30 cellular contexts compared by ENCODE assay signal in genomic region chr12:59578239-59578638, GRCh38. TPM values are rescaled to one million over a fixed set of nuclear protein-coding genes. Genes with fewer than 3 reads are reported as not detected.
DNase-seq lines count a peak whose midpoint lies in the region; ATAC-seq and TF ChIP-seq lines count a peak whose summit lies in the region.
"Had no signal": no experiment of that assay in that cellular context is flagged by ENCODE, and none has a peak within 500 bp of the region (broad histone marks: within the 10 kb centered on the region; RNA-seq: fewer than 3 reads in every experiment).

No MANE protein-coding gene starts in this region.

- H3K27me3 ChIP-seq in CD4-positive, CD25-positive, alpha-beta regulatory T cell (ENCODE audit: control insufficient read depth, insufficient read depth, low read length) = no peaks in the 10 kb centered on the region
- no peaks in the 10 kb centered on the region for H3K27me3 ChIP-seq in dorsolateral prefrontal cortex
- H3K27me3 ChIP-seq: breast epithelium, colonic mucosa, sigmoid colon, tibial artery had no signal

- peaks cover 16% of the 10 kb centered on the region for H3K4me1 ChIP-seq in CD4-positive, CD25-positive, alpha-beta regulatory T cell (ENCODE audit: control insufficient read depth, insufficient read depth, low read length, poor library complexity, severe bottlenecking)
- H3K4me1 ChIP-seq: breast epithelium, colonic mucosa had no signal

- no peak overlapping the region for H3K27ac ChIP-seq in CD4-positive, CD25-positive, alpha-beta regulatory T cell (ENCODE audit: insufficient read depth, low read length, poor library complexity, severe bottlenecking)
- 0 out of 2 replicates have a peak overlapping the region, but pooled peaks have one; percentile 10 for H3K27ac ChIP-seq in SK-N-MC
- peak overlapping the region in 9 of 59 donors; percentile 37 to 70 (median 55) for H3K27ac ChIP-seq in dorsolateral prefrontal cortex
- H3K27ac ChIP-seq: breast epithelium, colonic mucosa, sigmoid colon, tibial artery had no signal

- peaks cover 2% of the 10 kb centered on the region for H3K9me3 Mint-ChIP-seq in activated CD4-positive, alpha-beta memory T cell treated with anti-CD3 and anti-CD28 coated beads, Interleukin-2, amount 10 ng/mL, durations not matched to agents 7 days and 5 days
- no peaks in the 10 kb centered on the region for H3K9me3 Mint-ChIP-seq in activated CD4-positive, alpha-beta memory T cell treated with anti-CD3 and anti-CD28 coated beads for 36 hours
- peaks cover 0 to 3% (median 0%) of the 10 kb centered on the region in 7 donors for H3K9me3 Mint-ChIP-seq in CD4-positive, CD25-positive, alpha-beta regulatory T cell
- peaks cover 2% of the 10 kb centered on the region for H3K9me3 Mint-ChIP-seq in activated naive CD8-positive, alpha-beta T cell treated with anti-CD3 and anti-CD28 coated beads for 36 hours
- H3K9me3 Mint-ChIP-seq: immature natural killer cell, nephron had no signal

- H3K36me3 ChIP-seq in CD4-positive, CD25-positive, alpha-beta regulatory T cell (ENCODE audit: control insufficient read depth, insufficient read depth, low read length) = no peaks in the 10 kb centered on the region
- no peaks in the 10 kb centered on the region for H3K36me3 ChIP-seq in SK-N-MC (ENCODE audit: insufficient read depth, low read length)
- H3K36me3 ChIP-seq: breast epithelium, colonic mucosa, sigmoid colon, tibial artery had no signal

- intact Hi-C loops in activated CD4-positive, alpha-beta memory T cell treated with anti-CD3 and anti-CD28 coated beads for 36 hours (cut with micrococcal nuclease) = no loop called here
- intact Hi-C loops in dorsolateral prefrontal cortex (cut with DNase I) = no loop called here

- H3K27ac Mint-ChIP-seq in activated CD4-positive, alpha-beta memory T cell treated with anti-CD3 and anti-CD28 coated beads, Interleukin-2, amount 10 ng/mL, durations not matched to agents 7 days and 5 days = peak overlapping the region; percentile 13
- no peak overlapping the region for H3K27ac Mint-ChIP-seq in activated CD4-positive, alpha-beta memory T cell treated with anti-CD3 and anti-CD28 coated beads for 36 hours
- H3K27ac Mint-ChIP-seq in CD4-positive, CD25-positive, alpha-beta regulatory T cell = peak overlapping the region in 1 of 3 donors; percentile 1
- H3K27ac Mint-ChIP-seq in activated naive CD8-positive, alpha-beta T cell treated with anti-CD3 and anti-CD28 coated beads for 36 hours = peak overlapping the region; percentile 2
- H3K27ac Mint-ChIP-seq: immature natural killer cell, nephron had no signal

- no peaks in the 10 kb centered on the region for H3K27me3 Mint-ChIP-seq in activated CD4-positive, alpha-beta memory T cell treated with anti-CD3 and anti-CD28 coated beads, Interleukin-2, amount 10 ng/mL, durations not matched to agents 7 days and 5 days
- H3K27me3 Mint-ChIP-seq in activated CD4-positive, alpha-beta memory T cell treated with anti-CD3 and anti-CD28 coated beads for 36 hours = no peaks in the 10 kb centered on the region
- H3K27me3 Mint-ChIP-seq in CD4-positive, CD25-positive, alpha-beta regulatory T cell = peaks cover 17% of the 10 kb centered on the region
- no peaks in the 10 kb centered on the region for H3K27me3 Mint-ChIP-seq in activated naive CD8-positive, alpha-beta T cell treated with anti-CD3 and anti-CD28 coated beads for 36 hours

- CTCF ChIA-PET in activated CD4-positive, alpha-beta memory T cell treated with anti-CD3 and anti-CD28 coated beads, Interleukin-2, amount 10 ng/mL, durations not matched to agents 7 days and 5 days (lab: Charles Lee) = no interaction called here
- CTCF ChIA-PET in activated CD4-positive, alpha-beta memory T cell treated with anti-CD3 and anti-CD28 coated beads for 36 hours (lab: Charles Lee) = no interaction called here

- POLR2A ChIA-PET in activated CD4-positive, alpha-beta memory T cell treated with anti-CD3 and anti-CD28 coated beads, Interleukin-2, amount 10 ng/mL, durations not matched to agents 7 days and 5 days (lab: Charles Lee) = no interaction called here
- POLR2A ChIA-PET in activated CD4-positive, alpha-beta memory T cell treated with anti-CD3 and anti-CD28 coated beads for 36 hours (lab: Charles Lee) = no interaction called here

- H3K4me1 Mint-ChIP-seq in activated CD4-positive, alpha-beta memory T cell treated with anti-CD3 and anti-CD28 coated beads, Interleukin-2, amount 10 ng/mL, durations not matched to agents 7 days and 5 days = peaks cover 35% of the 10 kb centered on the region
- peaks cover 31% of the 10 kb centered on the region for H3K4me1 Mint-ChIP-seq in activated CD4-positive, alpha-beta memory T cell treated with anti-CD3 and anti-CD28 coated beads for 36 hours (ENCODE audit: low read depth)
- peaks cover 18 to 37% (median 32%) of the 10 kb centered on the region in 4 donors for H3K4me1 Mint-ChIP-seq in CD4-positive, CD25-positive, alpha-beta regulatory T cell
- H3K4me1 Mint-ChIP-seq in activated naive CD8-positive, alpha-beta T cell treated with anti-CD3 and anti-CD28 coated beads for 36 hours = peaks cover 25% of the 10 kb centered on the region

- TF ChIP-seq CTCF in dorsolateral prefrontal cortex (IDR thresholded peaks at IDR 0.05 in 54 of 56, conservative IDR thresholded peaks at IDR 0.05 in 2 of 56; ENCODE audit: low read depth in 1 of 56, partially characterized antibody in 56 of 56) = no peak

- no peaks in the 10 kb centered on the region for H3K36me3 Mint-ChIP-seq in activated CD4-positive, alpha-beta memory T cell treated with anti-CD3 and anti-CD28 coated beads, Interleukin-2, amount 10 ng/mL, durations not matched to agents 7 days and 5 days (ENCODE audit: low read depth)
- H3K36me3 Mint-ChIP-seq in activated CD4-positive, alpha-beta memory T cell treated with anti-CD3 and anti-CD28 coated beads for 36 hours = no peaks in the 10 kb centered on the region
- H3K36me3 Mint-ChIP-seq in CD4-positive, CD25-positive, alpha-beta regulatory T cell = no peaks in the 10 kb centered on the region
- H3K36me3 Mint-ChIP-seq in activated naive CD8-positive, alpha-beta T cell treated with anti-CD3 and anti-CD28 coated beads for 36 hours = no peaks in the 10 kb centered on the region
- H3K36me3 Mint-ChIP-seq: immature natural killer cell had no signal

- H3K9me3 ChIP-seq in CD4-positive, CD25-positive, alpha-beta regulatory T cell (ENCODE audit: control insufficient read depth in 2 of 2, low read length in 2 of 2) = no peaks in the 10 kb centered on the region
- no peaks in the 10 kb centered on the region for H3K9me3 ChIP-seq in SK-N-MC (ENCODE audit: low read depth, low read length)
- H3K9me3 ChIP-seq: breast epithelium, colonic mucosa, mucosa of descending colon, sigmoid colon, tibial artery had no signal

- peak; percentile 65 to 67 for ATAC-seq in CD4-positive, CD25-positive, alpha-beta regulatory T cell (ENCODE audit: low read depth in 2 of 2)
- ATAC-seq in HG02870 (IDR thresholded peaks at IDR 0.05; ENCODE audit: unreplicated experiment) = no peak
- ATAC-seq: HCT116, left colon, mucosa of descending colon had no signal

- peak overlapping the region; percentile 53 for H3K4me3 ChIP-seq in CD4-positive, CD25-positive, alpha-beta regulatory T cell (ENCODE audit: low read depth, low read length)
- H3K4me3 ChIP-seq in SK-N-MC = no peak overlapping the region
- no peak overlapping the region for H3K4me3 ChIP-seq in dorsolateral prefrontal cortex
- H3K4me3 ChIP-seq: breast epithelium, colonic mucosa, mucosa of descending colon, sigmoid colon, tibial artery had no signal

- no peak overlapping the region for H3K9ac ChIP-seq in SK-N-MC (ENCODE audit: insufficient read length)

- DNase-seq in activated CD4-positive, alpha-beta memory T cell treated with anti-CD3 and anti-CD28 coated beads, Interleukin-2, amount 10 ng/mL, durations not matched to agents 7 days and 5 days = no peak
- DNase-seq in activated CD4-positive, alpha-beta memory T cell treated with anti-CD3 and anti-CD28 coated beads for 36 hours = no peak
- DNase-seq in CD4-positive, CD25-positive, alpha-beta regulatory T cell = peak in 2 of 3 donors; percentile 29 to 65
- peak; percentile 65 for DNase-seq in SK-N-MC (ENCODE audit: low read depth, low spot score)
- DNase-seq in activated naive CD8-positive, alpha-beta T cell treated with anti-CD3 and anti-CD28 coated beads for 36 hours = no peak
- no peak for DNase-seq in cerebellum (ENCODE audit: low spot score)
- DNase-seq in dorsolateral prefrontal cortex = no peak
- DNase-seq: activated naive CD4-positive, alpha-beta T cell; anterior cingulate cortex; colonic mucosa; COR-L47; DMS53; effector CD8-positive, alpha-beta T cell; hypothalamus; immature natural killer cell; Karpas-422; left colon; mucosa of descending colon; NCI-H1417; NCI-H2029; NCI-H524 treated with DMSO at 0.1 percent for 48 hours; OCI-M1; sigmoid colon; stimulated activated CD4-positive, alpha-beta T cell treated with anti-CD3 and anti-CD28 coated beads, Interleukin-4, amount 100 ng/mL, for 1 hour; tibial artery had no signal

- H3K4me3 Mint-ChIP-seq in activated CD4-positive, alpha-beta memory T cell treated with anti-CD3 and anti-CD28 coated beads, Interleukin-2, amount 10 ng/mL, durations not matched to agents 7 days and 5 days = no peak overlapping the region
- no peak overlapping the region for H3K4me3 Mint-ChIP-seq in activated CD4-positive, alpha-beta memory T cell treated with anti-CD3 and anti-CD28 coated beads for 36 hours
- H3K4me3 Mint-ChIP-seq in CD4-positive, CD25-positive, alpha-beta regulatory T cell = peak overlapping the region in 3 of 4 donors; percentile 3 to 23 (median 11)
- no peak overlapping the region for H3K4me3 Mint-ChIP-seq in activated naive CD8-positive, alpha-beta T cell treated with anti-CD3 and anti-CD28 coated beads for 36 hours
- H3K4me3 Mint-ChIP-seq: nephron had no signal

RNA-seq across cellular contexts. Expression of gene SLC16A7, which starts 17.6 kb away (rescaled TPM):
- 10 to 100 TPM; 20.4 to 22.0 TPM for total RNA-seq in activated CD4-positive, alpha-beta memory T cell treated with anti-CD3 and anti-CD28 coated beads, Interleukin-2, amount 10 ng/mL, durations not matched to agents 7 days and 5 days
- 10 to 100 TPM; 35.8 to 36.6 TPM for total RNA-seq in activated CD4-positive, alpha-beta memory T cell treated with anti-CD3 and anti-CD28 coated beads for 36 hours
- 38.5 TPM for total RNA-seq in CD4-positive, CD25-positive, alpha-beta regulatory T cell
- 10 to 100 TPM; 20.8 to 25.4 (median 22.9) TPM for polyA plus RNA-seq in CD4-positive, CD25-positive, alpha-beta regulatory T cell
- total RNA-seq in activated naive CD8-positive, alpha-beta T cell treated with anti-CD3 and anti-CD28 coated beads for 36 hours = 10 to 100 TPM; 22.7 to 27.6 TPM
- total RNA-seq in cerebellum = 19.9 TPM
- total RNA-seq in dorsolateral prefrontal cortex = 10 to 100 TPM; 14.8 to 55.5 (median 34.3) TPM
- total RNA-seq: G401 had no signal

Comparison
In these comparisons a context has a peak if more than half of its experiments do, and no peak if none do; other contexts are left out.
1. DNase-seq: peak in CD4-positive, CD25-positive, alpha-beta regulatory T cell (2 of 3) and SK-N-MC (single experiment); none in activated CD4-positive, alpha-beta memory T cell treated with anti-CD3 and anti-CD28 coated beads, Interleukin-2, amount 10 ng/mL, durations not matched to agents 7 days and 5 days (single experiment), activated CD4-positive, alpha-beta memory T cell treated with anti-CD3 and anti-CD28 coated beads for 36 hours (single experiment), activated naive CD8-positive, alpha-beta T cell treated with anti-CD3 and anti-CD28 coated beads for 36 hours (single experiment), cerebellum (single experiment) and dorsolateral prefrontal cortex (0 of 10).
2. H3K4me3 Mint-ChIP-seq: peak in CD4-positive, CD25-positive, alpha-beta regulatory T cell (3 of 4); none in activated CD4-positive, alpha-beta memory T cell treated with anti-CD3 and anti-CD28 coated beads, Interleukin-2, amount 10 ng/mL, durations not matched to agents 7 days and 5 days (single experiment), activated CD4-positive, alpha-beta memory T cell treated with anti-CD3 and anti-CD28 coated beads for 36 hours (single experiment) and activated naive CD8-positive, alpha-beta T cell treated with anti-CD3 and anti-CD28 coated beads for 36 hours (single experiment).